ENCODE assay signal across 12 cellular contexts in genomic region chr16:87380875-87381274, GRCh38. TPM values are rescaled to one million over a fixed set of nuclear protein-coding genes. Genes with fewer than 3 reads are reported as not detected.
DNase-seq lines count a peak whose midpoint lies in the region; ATAC-seq and TF ChIP-seq lines count a peak whose summit lies in the region.
"Had no signal": no experiment of that assay in that cellular context is flagged by ENCODE, and none has a peak within 500 bp of the region (broad histone marks: within the 10 kb centered on the region; RNA-seq: fewer than 3 reads in every experiment).

No MANE protein-coding gene starts in this region.

- no peak overlapping the region for H4K91ac ChIP-seq in mesenchymal stem cell (ENCODE audit: low read length)

- H3K9ac ChIP-seq in mesenchymal stem cell (ENCODE audit: low read length): peak overlapping the region; percentile 90

- no peak overlapping the region for H3K23ac ChIP-seq in mesenchymal stem cell (ENCODE audit: low read length in 2 of 2)

- TF ChIP-seq POLR2A in uterus (IDR thresholded peaks at IDR 0.05): no peak

- no peak overlapping the region for H4K8ac ChIP-seq in mesenchymal stem cell (ENCODE audit: low read length)

- TF ChIP-seq CTCF in heart right ventricle (IDR thresholded peaks at IDR 0.05) (no peak), astrocyte of the cerebellum (IDR thresholded peaks at IDR 0.05; ENCODE audit: low read depth, low read length, missing control alignments) (peak; percentile 32), uterus (IDR thresholded peaks at IDR 0.05) (no peak)

- ATAC-seq in heart right ventricle (no peak), GM18517 (IDR thresholded peaks at IDR 0.05; ENCODE audit: unreplicated experiment) (no peak), GM18909 (IDR thresholded peaks at IDR 0.05; ENCODE audit: poor library complexity, unreplicated experiment) (no peak)

- H2BK120ac ChIP-seq in mesenchymal stem cell (ENCODE audit: low read depth, low read length): no peak overlapping the region

- H3K27me3 ChIP-seq in heart right ventricle (no peaks in the 10 kb centered on the region), mesenchymal stem cell (ENCODE audit: control insufficient read depth in 1 of 2, insufficient read depth in 1 of 2, low read length in 2 of 2) (no peaks in the 10 kb centered on the region), uterus (no peaks in the 10 kb centered on the region)

- 51 to 53% methylated on average over 4 of the region's 4 CpGs for WGBS in heart right ventricle, 2 donors
- 76% methylated on average over 4 of the region's 4 CpGs for whole genome bisulfite sequencing in mesenchymal stem cell

- in situ Hi-C loops in astrocyte of the cerebellum (cut with HindIII; ENCODE audit: low sequenced_read_pairs): no loop called here

- no peak overlapping the region for H2AFZ ChIP-seq in mesenchymal stem cell (ENCODE audit: low read depth, low read length)

- DNase-seq in heart right ventricle: no peak
- no peak for DNase-seq in cardiac septum (ENCODE audit: low spot score)
- DNase-seq in astrocyte of the cerebellum (ENCODE audit: low read depth): no peak
- peak; percentile 69 for DNase-seq in mesenchymal stem cell
- no peak for DNase-seq in uterus
- DNase-seq in kidney glomerular epithelial cell (lab: John Stamatoyannopoulos, UW): no peak
- DNase-seq: activated effector memory CD4-positive, alpha-beta T cell treated with Interleukin-2 at 50 U/mL for 16 hours; GOT3; NCI-H446 treated with DMSO at 0.1 percent for 48 hours had no signal

- H3K18ac ChIP-seq in mesenchymal stem cell (ENCODE audit: low read depth in 1 of 2, low read length in 2 of 2): no peak overlapping the region

- H2BK15ac ChIP-seq in mesenchymal stem cell (ENCODE audit: low read depth, poor library complexity, severe bottlenecking): no peak overlapping the region

- H3K4me2 ChIP-seq in mesenchymal stem cell (ENCODE audit: low read length, poor library complexity, severe bottlenecking): no peak overlapping the region

- intact Hi-C loops in heart right ventricle (cut with DNase I): loop anchor here in 9 of 10 donors (2.0 to 10.0 kb wide), 5 partner anchors 54 to 816 kb away; partner anchors contain the start of genes C16orf95 (in 3 of the 9) and FOXC2 (in 1 of the 9)
- intact Hi-C loops in cardiac septum (cut with DNase I): no loop called here
- intact Hi-C loops in uterus (cut with DNase I; ENCODE audit: low total_unique reads): no loop called here

- H3K27ac ChIP-seq in heart right ventricle: peak overlapping the region in 9 of 10 donors; percentile 42 to 92 (median 83)
- no peak overlapping the region for H3K27ac ChIP-seq in mesenchymal stem cell (ENCODE audit: low read length, poor library complexity, severe bottlenecking)
- peak overlapping the region; percentile 95 to 96 for H3K27ac ChIP-seq in uterus

- H3K9me3 ChIP-seq in heart right ventricle: no peaks in the 10 kb centered on the region
- H3K9me3 ChIP-seq in mesenchymal stem cell (ENCODE audit: control insufficient read depth, low read length): no peaks in the 10 kb centered on the region
- H3K9me3 ChIP-seq in uterus: no peaks in the 10 kb centered on the region

- H2BK5ac ChIP-seq in mesenchymal stem cell (ENCODE audit: low read depth, low read length, poor library complexity, severe bottlenecking): no peak overlapping the region

- H3K79me1 ChIP-seq in mesenchymal stem cell (replicated peaks; ENCODE audit: low read length, poor library complexity, severe bottlenecking): peaks cover 15% of the 10 kb centered on the region

- no peak overlapping the region for H2BK12ac ChIP-seq in mesenchymal stem cell (ENCODE audit: low read length in 2 of 2)

- peaks cover 0 to 13% (median 0%) of the 10 kb centered on the region in 9 donors for H3K36me3 ChIP-seq in heart right ventricle
- peaks cover 0 to 15% of the 10 kb centered on the region in 2 experiments for H3K36me3 ChIP-seq in mesenchymal stem cell (ENCODE audit: control insufficient read depth in 1 of 2, insufficient read depth in 2 of 2, low read depth in 1 of 2, low read length in 2 of 2)
- H3K36me3 ChIP-seq in uterus: no peaks in the 10 kb centered on the region

- H3K4ac ChIP-seq in mesenchymal stem cell (ENCODE audit: low read depth in 1 of 2, low read length in 2 of 2): no peak overlapping the region

- H3K4me1 ChIP-seq in heart right ventricle: peaks cover 7 to 72% (median 56%) of the 10 kb centered on the region in 9 donors
- H3K4me1 ChIP-seq in mesenchymal stem cell (ENCODE audit: control insufficient read depth, insufficient read depth, low read depth, low read length): peaks cover 23% of the 10 kb centered on the region
- peaks cover 3 to 4% of the 10 kb centered on the region in 2 donors for H3K4me1 ChIP-seq in uterus

- H2AK5ac ChIP-seq in mesenchymal stem cell (ENCODE audit: low read length, severe bottlenecking): no peak overlapping the region

- H3K4me3 ChIP-seq in heart right ventricle (peak overlapping the region in 7 of 10 donors; percentile 61 to 81 (median 68)), astrocyte of the cerebellum (ENCODE audit: low read depth, low read length) (peak overlapping the region; percentile 68), mesenchymal stem cell (ENCODE audit: insufficient read depth in 1 of 2, low read depth in 1 of 2, low read length in 2 of 2) (peak overlapping the region in 1 of 2 experiments; percentile 93), uterus (peak overlapping the region; percentile 69 to 89)
- H3K4me3 ChIP-seq: lung had no signal

- no peak overlapping the region for H3K14ac ChIP-seq in mesenchymal stem cell (ENCODE audit: low read length in 2 of 2)

RNA-seq across cellular contexts. Expression of gene FBXO31, which starts 2.7 kb away (rescaled TPM):
- total RNA-seq in heart right ventricle: 10 to 100 TPM; 58.3 to 94.3 (median 74.0) TPM
- polyA plus RNA-seq in heart right ventricle: 10 to 100 TPM; 15.1 to 21.4 TPM
- total RNA-seq in cardiac septum: 73.9 TPM
- 14.6 TPM for polyA plus RNA-seq in mesenchymal stem cell (2013, experiment 1 of 2)
- 15.2 TPM for polyA plus RNA-seq in mesenchymal stem cell (2013, experiment 2 of 2)
- total RNA-seq in uterus: 100 to 1,000 TPM in 1 of 4 donors, 10 to 100 TPM in 3; 35.2 to 309 (median 74.8) TPM

RNA-seq across cellular contexts. Expression of gene MAP1LC3B, which starts 11.3 kb away (rescaled TPM):
- 100 to 1,000 TPM; 109 to 141 (median 125) TPM for total RNA-seq in heart right ventricle
- 100 to 1,000 TPM in 1 of 2 donors, 10 to 100 TPM in 1; 47.0 to 161 TPM for polyA plus RNA-seq in heart right ventricle
- 113 TPM for total RNA-seq in cardiac septum
- 102 TPM for polyA plus RNA-seq in mesenchymal stem cell (2013, experiment 1 of 2)
- 105 TPM for polyA plus RNA-seq in mesenchymal stem cell (2013, experiment 2 of 2)
- 10 to 100 TPM; 26.3 to 79.7 (median 58.0) TPM for total RNA-seq in uterus

Comparison
In these comparisons a context has a peak if more than half of its experiments do, and no peak if none do; other contexts are left out.
1. intact Hi-C loops: an anchor here in heart right ventricle (2.0 to 10.0 kb wide); none called in cardiac septum and uterus.